ENCODE assay signal across 1 cellular context in the genomic region with DNA sequence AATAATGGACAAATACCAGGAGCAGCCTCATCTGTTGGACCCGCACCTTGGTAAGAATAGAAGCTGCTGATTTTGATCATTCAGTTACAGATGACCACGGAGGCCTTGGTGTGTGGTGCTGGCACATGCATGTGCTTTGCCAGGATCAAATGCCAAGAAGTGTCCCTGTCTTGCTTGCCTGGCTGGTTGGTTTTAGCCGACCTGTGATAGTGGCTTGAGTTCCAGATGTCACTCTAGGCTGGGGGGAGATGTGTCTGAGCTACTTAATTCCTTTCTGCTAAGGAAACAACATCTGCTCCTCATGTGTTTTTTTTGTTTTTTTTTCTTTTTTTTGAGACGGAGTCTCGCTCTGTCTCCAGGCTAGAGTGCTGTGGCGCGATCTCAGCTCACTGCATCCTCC.
TF ChIP-seq lines count a peak whose summit lies in the region.

No MANE protein-coding gene starts in this region.

TF ChIP-seq in WTC11, 78 proteins besides CTCF, POLR2A, EP300 and RAD21 (continued from another document):
- TF ChIP-seq, protein P1, sequence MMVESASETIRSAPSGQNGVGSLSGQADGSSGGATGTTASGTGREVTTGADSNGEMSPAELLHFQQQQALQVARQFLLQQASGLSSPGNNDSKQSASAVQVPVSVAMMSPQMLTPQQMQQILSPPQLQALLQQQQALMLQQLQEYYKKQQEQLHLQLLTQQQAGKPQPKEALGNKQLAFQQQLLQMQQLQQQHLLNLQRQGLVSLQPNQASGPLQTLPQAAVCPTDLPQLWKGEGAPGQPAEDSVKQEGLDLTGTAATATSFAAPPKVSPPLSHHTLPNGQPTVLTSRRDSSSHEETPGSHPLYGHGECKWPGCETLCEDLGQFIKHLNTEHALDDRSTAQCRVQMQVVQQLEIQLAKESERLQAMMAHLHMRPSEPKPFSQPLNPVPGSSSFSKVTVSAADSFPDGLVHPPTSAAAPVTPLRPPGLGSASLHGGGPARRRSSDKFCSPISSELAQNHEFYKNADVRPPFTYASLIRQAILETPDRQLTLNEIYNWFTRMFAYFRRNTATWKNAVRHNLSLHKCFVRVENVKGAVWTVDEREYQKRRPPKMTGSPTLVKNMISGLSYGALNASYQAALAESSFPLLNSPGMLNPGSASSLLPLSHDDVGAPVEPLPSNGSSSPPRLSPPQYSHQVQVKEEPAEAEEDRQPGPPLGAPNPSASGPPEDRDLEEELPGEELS (CRISPR knock-in tag; IDR thresholded peaks at IDR 0.05) = no peak
- TF ChIP-seq, protein P2, sequence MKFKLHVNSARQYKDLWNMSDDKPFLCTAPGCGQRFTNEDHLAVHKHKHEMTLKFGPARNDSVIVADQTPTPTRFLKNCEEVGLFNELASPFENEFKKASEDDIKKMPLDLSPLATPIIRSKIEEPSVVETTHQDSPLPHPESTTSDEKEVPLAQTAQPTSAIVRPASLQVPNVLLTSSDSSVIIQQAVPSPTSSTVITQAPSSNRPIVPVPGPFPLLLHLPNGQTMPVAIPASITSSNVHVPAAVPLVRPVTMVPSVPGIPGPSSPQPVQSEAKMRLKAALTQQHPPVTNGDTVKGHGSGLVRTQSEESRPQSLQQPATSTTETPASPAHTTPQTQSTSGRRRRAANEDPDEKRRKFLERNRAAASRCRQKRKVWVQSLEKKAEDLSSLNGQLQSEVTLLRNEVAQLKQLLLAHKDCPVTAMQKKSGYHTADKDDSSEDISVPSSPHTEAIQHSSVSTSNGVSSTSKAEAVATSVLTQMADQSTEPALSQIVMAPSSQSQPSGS (CRISPR knock-in tag; IDR thresholded peaks at IDR 0.05; ENCODE audit: borderline replicate concordance, low read depth) = no peak
- TF ChIP-seq, protein P3, sequence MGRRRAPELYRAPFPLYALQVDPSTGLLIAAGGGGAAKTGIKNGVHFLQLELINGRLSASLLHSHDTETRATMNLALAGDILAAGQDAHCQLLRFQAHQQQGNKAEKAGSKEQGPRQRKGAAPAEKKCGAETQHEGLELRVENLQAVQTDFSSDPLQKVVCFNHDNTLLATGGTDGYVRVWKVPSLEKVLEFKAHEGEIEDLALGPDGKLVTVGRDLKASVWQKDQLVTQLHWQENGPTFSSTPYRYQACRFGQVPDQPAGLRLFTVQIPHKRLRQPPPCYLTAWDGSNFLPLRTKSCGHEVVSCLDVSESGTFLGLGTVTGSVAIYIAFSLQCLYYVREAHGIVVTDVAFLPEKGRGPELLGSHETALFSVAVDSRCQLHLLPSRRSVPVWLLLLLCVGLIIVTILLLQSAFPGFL (CRISPR knock-in tag; IDR thresholded peaks at IDR 0.05; ENCODE audit: borderline replicate concordance) = no peak
- TF ChIP-seq EMX1 (CRISPR knock-in tag; IDR thresholded peaks at IDR 0.05) (no peak), IRF2 (CRISPR knock-in tag; IDR thresholded peaks at IDR 0.05; ENCODE audit: borderline replicate concordance, low read depth) (no peak)
